Comparison of ENCODE assay signal across 8 cellular contexts in genomic region chr17:50151937-50152547, GRCh38. TPM values are rescaled to one million over a fixed set of nuclear protein-coding genes. Genes with fewer than 3 reads are reported as not detected.
DNase-seq lines count a peak whose midpoint lies in the region; ATAC-seq lines count a peak whose summit lies in the region.

No MANE protein-coding gene starts in this region.

- H3K4me1 Mint-ChIP-seq in central memory CD8-positive, alpha-beta T cell: peaks cover 21% of the 10 kb centered on the region
- peaks cover 31% of the 10 kb centered on the region in 2 donors for H3K4me1 Mint-ChIP-seq in immature natural killer cell

- ATAC-seq in GM21367 (IDR thresholded peaks at IDR 0.05; ENCODE audit: unreplicated experiment): peak; percentile 24
- no peak for ATAC-seq in central memory CD8-positive, alpha-beta T cell (replicated peaks; ENCODE audit: extremely low read depth, poor library complexity, severe bottlenecking)
- no peak for ATAC-seq in HG03460 (IDR thresholded peaks at IDR 0.05; ENCODE audit: unreplicated experiment)

- H3K36me3 Mint-ChIP-seq in central memory CD8-positive, alpha-beta T cell (ENCODE audit: insufficient read depth): peaks cover 15% of the 10 kb centered on the region
- H3K36me3 Mint-ChIP-seq in immature natural killer cell: no peaks in the 10 kb centered on the region

- no peaks in the 10 kb centered on the region for H3K27me3 Mint-ChIP-seq in central memory CD8-positive, alpha-beta T cell
- peaks cover 8 to 16% (median 12%) of the 10 kb centered on the region in 3 donors for H3K27me3 Mint-ChIP-seq in immature natural killer cell (ENCODE audit: low read depth in 3 of 3)

- H3K4me3 ChIP-seq in skeletal muscle cell (ENCODE audit: low read depth, low read length): peak overlapping the region; percentile 68

- peak overlapping the region; percentile 62 for H3K27ac Mint-ChIP-seq in central memory CD8-positive, alpha-beta T cell (ENCODE audit: low read depth)
- peak overlapping the region; percentile 85 to 96 (median 92) for H3K27ac Mint-ChIP-seq in immature natural killer cell

- no peaks in the 10 kb centered on the region for H3K9me3 Mint-ChIP-seq in central memory CD8-positive, alpha-beta T cell
- no peaks in the 10 kb centered on the region for H3K9me3 Mint-ChIP-seq in immature natural killer cell

- peak in 13 of 14 donors; percentile 48 to 94 (median 82) for DNase-seq in C1 segment of cervical spinal cord (lab: John Stamatoyannopoulos, UW)
- DNase-seq in NCI-H146 (lab: John Stamatoyannopoulos, UW): peak; percentile 86
- DNase-seq in T follicular helper cell (ENCODE audit: low read depth): peak; percentile 20
- no peak for DNase-seq in central memory CD8-positive, alpha-beta T cell (ENCODE audit: low spot score in 2 of 2)
- peak; percentile 65 to 66 (median 66) for DNase-seq in immature natural killer cell
- DNase-seq in skeletal muscle cell (ENCODE audit: low read depth): no peak

- H3K4me3 Mint-ChIP-seq in central memory CD8-positive, alpha-beta T cell: peak overlapping the region; percentile 89
- H3K4me3 Mint-ChIP-seq in immature natural killer cell: peak overlapping the region; percentile 88 to 94 (median 92)

RNA-seq across cellular contexts. Expression of gene PPP1R9B, which starts 1.6 kb away (rescaled TPM):
- 1 to 10 TPM in 1 of 3 donors, under 1 TPM in 2; 0.25 to 2.0 (median 0.66) TPM for polyA plus RNA-seq in immature natural killer cell

RNA-seq across cellular contexts. Expression of gene SGCA, which starts 13.8 kb away (rescaled TPM):
- polyA plus RNA-seq in immature natural killer cell: not detected

RNA-seq across cellular contexts. Expression of gene SAMD14, which starts 22.1 kb away (rescaled TPM):
- polyA plus RNA-seq in immature natural killer cell: 1 to 10 TPM in 1 of 3 donors, not detected in 2; 1.2 TPM

RNA-seq across cellular contexts. Expression of gene COL1A1, which starts 49.4 kb away (rescaled TPM):
- polyA plus RNA-seq in immature natural killer cell: not detected

RNA-seq across cellular contexts. Expression of gene PDK2, which starts 56.9 kb away (rescaled TPM):
- polyA plus RNA-seq in immature natural killer cell: 10 to 100 TPM; 36.5 to 54.5 (median 43.8) TPM

Comparison
In these comparisons a context has a peak if more than half of its experiments do, and no peak if none do; other contexts are left out.
1. DNase-seq: peak in C1 segment of cervical spinal cord (13 of 14), NCI-H146 (single experiment), T follicular helper cell (single experiment) and immature natural killer cell (3 of 3); none in central memory CD8-positive, alpha-beta T cell (0 of 2) and skeletal muscle cell (single experiment).